ENCODE assay signal across 24 cellular contexts in the genomic region with DNA sequence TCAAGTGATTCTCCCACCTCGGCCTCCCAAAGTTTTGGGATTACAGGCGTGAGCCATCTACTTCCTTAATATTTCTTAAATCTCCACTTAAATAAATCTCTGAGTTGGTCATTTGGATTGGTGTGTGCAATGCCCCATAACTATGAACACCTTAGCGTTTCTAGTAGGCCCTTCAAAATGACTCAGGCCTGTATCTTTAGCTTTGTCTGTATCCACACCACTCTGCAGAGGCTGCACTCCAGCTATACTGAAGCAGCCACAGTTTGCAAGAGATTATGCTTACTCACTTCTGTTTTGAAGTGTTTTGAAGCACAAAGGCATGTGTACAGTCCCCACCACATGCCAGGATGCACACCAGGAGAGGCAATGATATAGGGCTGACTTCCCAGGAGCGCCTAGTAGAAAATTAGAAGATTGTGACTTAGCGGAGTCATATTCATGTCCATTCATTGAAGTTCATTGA. TPM values are rescaled to one million over a fixed set of nuclear protein-coding genes. Genes with fewer than 3 reads are reported as not detected.
A peak's percentile ranks its signal among the peaks of the same experiment; 100 is the strongest.
DNase-seq lines count a peak whose midpoint lies in the region; ATAC-seq and TF ChIP-seq lines count a peak whose summit lies in the region.
"Had no signal": no experiment of that assay in that cellular context is flagged by ENCODE, and none has a peak within 500 bp of the region (broad histone marks: within the 10 kb centered on the region; RNA-seq: fewer than 3 reads in every experiment).

No MANE protein-coding gene starts in this region.

- no peak for TF ChIP-seq CTCF in cardiac muscle cell (IDR thresholded peaks at IDR 0.05; ENCODE audit: low read depth, low read length)
- TF ChIP-seq CTCF in endothelial cell (IDR thresholded peaks at IDR 0.05; ENCODE audit: unreplicated experiment) = no peak
- no peak for TF ChIP-seq CTCF in thyroid gland (IDR thresholded peaks at IDR 0.05)

- no peak overlapping the region for H3K4me3 Mint-ChIP-seq in endothelial cell (ENCODE audit: unreplicated experiment)
- H3K4me3 Mint-ChIP-seq: stimulated activated naive CD8-positive, alpha-beta T cell treated with anti-CD3 and anti-CD28 coated beads, Interleukin-15, Interleukin-2, amounts not matched to agents 100 ng/mL and 50 ng/mL, for 24 hours had no signal

- intact Hi-C loops in Right ventricle myocardium superior (cut with DNase I) (no loop called here), thyroid gland (cut with DNase I) (no loop called here)

- peak in 1 of 2 donors; percentile 56 for TF ChIP-seq POLR2A in thyroid gland (IDR thresholded peaks at IDR 0.05)

- ATAC-seq in Right ventricle myocardium superior (ENCODE audit: poor library complexity) (no peak), HG03135 (IDR thresholded peaks at IDR 0.05; ENCODE audit: unreplicated experiment) (no peak)

- H3K4me3 ChIP-seq in cardiac muscle cell = no peak overlapping the region
- H3K4me3 ChIP-seq in thyroid gland (replicated peaks in 1 of 3) = no peak overlapping the region

- 71 to 73% methylated on average over 5 of the region's 5 CpGs for WGBS in thyroid gland, 2 donors

- H3K9me3 Mint-ChIP-seq in endothelial cell (ENCODE audit: unreplicated experiment) = no peaks in the 10 kb centered on the region
- H3K9me3 Mint-ChIP-seq: stimulated activated naive CD8-positive, alpha-beta T cell treated with anti-CD3 and anti-CD28 coated beads, Interleukin-15, Interleukin-2, amounts not matched to agents 100 ng/mL and 50 ng/mL, for 24 hours had no signal

- H3K4me1 ChIP-seq in cardiac muscle cell (ENCODE audit: low read depth) (peaks cover 51% of the 10 kb centered on the region), thyroid gland (peaks cover 49 to 60% of the 10 kb centered on the region in 2 donors)

- H3K27ac ChIP-seq in cardiac muscle cell = peak overlapping the region; percentile 100
- peak overlapping the region; percentile 84 to 99 (median 98) for H3K27ac ChIP-seq in thyroid gland
- H3K27ac ChIP-seq: RWPE1 had no signal

- no peaks in the 10 kb centered on the region for H3K36me3 ChIP-seq in cardiac muscle cell
- no peaks in the 10 kb centered on the region for H3K36me3 ChIP-seq in thyroid gland
- H3K36me3 ChIP-seq: transverse colon had no signal

- H3K27me3 ChIP-seq in cardiac muscle cell = no peaks in the 10 kb centered on the region
- H3K27me3 ChIP-seq in thyroid gland = no peaks in the 10 kb centered on the region
- H3K27me3 ChIP-seq: transverse colon had no signal

- H3K27me3 Mint-ChIP-seq in endothelial cell (ENCODE audit: unreplicated experiment) = peaks cover 14% of the 10 kb centered on the region
- H3K27me3 Mint-ChIP-seq: stimulated activated naive CD8-positive, alpha-beta T cell treated with anti-CD3 and anti-CD28 coated beads, Interleukin-15, Interleukin-2, amounts not matched to agents 100 ng/mL and 50 ng/mL, for 24 hours had no signal

- no peaks in the 10 kb centered on the region for H3K9me3 ChIP-seq in cardiac muscle cell (ENCODE audit: low read depth)
- no peaks in the 10 kb centered on the region for H3K9me3 ChIP-seq in thyroid gland
- H3K9me3 ChIP-seq: transverse colon had no signal

- H3K36me3 Mint-ChIP-seq in endothelial cell (ENCODE audit: low read depth, unreplicated experiment) = peaks cover 16% of the 10 kb centered on the region

- peak overlapping the region; percentile 24 for H3K27ac Mint-ChIP-seq in endothelial cell (ENCODE audit: unreplicated experiment)

- H3K4me1 Mint-ChIP-seq in endothelial cell (ENCODE audit: unreplicated experiment) = peaks cover 23% of the 10 kb centered on the region

- peak in 1 of 2 donors; percentile 40 for DNase-seq in cardiac muscle cell (ENCODE audit: low read depth in 1 of 2, low spot score in 1 of 2)
- no peak for DNase-seq in Right ventricle myocardium superior
- peak; percentile 21 for DNase-seq in NCI-H69 (lab: John Stamatoyannopoulos, UW)
- DNase-seq in endothelial cell (ENCODE audit: low spot score) = no peak
- peak; percentile 66 to 70 for DNase-seq in thyroid gland
- no peak for DNase-seq in stimulated activated naive CD4-positive, alpha-beta T cell (lab: John Stamatoyannopoulos, UW)
- DNase-seq in stimulated activated CD4-positive, alpha-beta T cell treated with anti-CD3 and anti-CD28 coated beads, Interleukin-15, amount 100 ng/mL, for 24 hours = no peak
- DNase-seq: activated CD4-positive, alpha-beta T cell treated with anti-CD3 and anti-CD28 coated beads for 1 hour; activated CD8-positive, alpha-beta memory T cell treated with anti-CD3 and anti-CD28 coated beads for 24 hours; activated naive CD4-positive, alpha-beta T cell treated with anti-CD3 and anti-CD28 coated beads, Interleukin-2, amount 50 U/mL, for 16 hours; activated T-cell treated with anti-CD3 and anti-CD28 coated beads, Interleukin-2, amount 50 U/mL, for 48 hours; aorta; C1 segment of cervical spinal cord; cerebellar nuclear complex; foreskin fibroblast; GOT3; NCI-H1105 treated with DMSO at 0.1 percent for 48 hours; NCI-H2107; NCI-H524 treated with DMSO at 0.1 percent for 48 hours; stimulated activated CD4-positive, alpha-beta T cell treated with anti-CD3 and anti-CD28 coated beads, Interleukin-4, amount 100 ng/mL, for 24 hours; transverse colon had no signal

RNA-seq across cellular contexts. Expression of a gene that starts 2.4 kb away (rescaled TPM):
- total RNA-seq in cardiac muscle cell (74.2 and 83.5 TPM in 2 replicates), Right ventricle myocardium superior (29.7 TPM), endothelial cell (ENCODE audit: unreplicated experiment) (44.1 TPM), thyroid gland (10 to 100 TPM; 62.8 to 75.1 (median 66.7) TPM)
- polyA plus RNA-seq in cardiac muscle cell = 96.7 and 108 TPM in 2 replicates

Comparison
In these comparisons a context has a peak if more than half of its experiments do, and no peak if none do; other contexts are left out.
1. DNase-seq: peak in NCI-H69 (single experiment) and thyroid gland (2 of 2); none in Right ventricle myocardium superior (single experiment), endothelial cell (single experiment), stimulated activated naive CD4-positive, alpha-beta T cell (0 of 6) and stimulated activated CD4-positive, alpha-beta T cell treated with anti-CD3 and anti-CD28 coated beads, Interleukin-15, amount 100 ng/mL, for 24 hours (single experiment).